8 cellular contexts compared by ENCODE assay signal in genomic region chr7:44796504-44797328, GRCh38. TPM values are rescaled to one million over a fixed set of nuclear protein-coding genes. Genes with fewer than 3 reads are reported as not detected.
DNase-seq lines count a peak whose midpoint lies in the region; ATAC-seq, FAIRE-seq and TF ChIP-seq lines count a peak whose summit lies in the region.

PPIA (plus strand) TSS chr7:44796681; CDS start chr7:44796725, 44 bp downstream.

- peak; percentile 77 for FAIRE-seq in urothelium cell line (lab: Jason Lieb, UNC)

- peaks cover 27% of the 10 kb centered on the region for H3K4me1 Mint-ChIP-seq in T-helper 2 cell treated with Interferon-gamma antibody and Interleukin-4, amounts not matched to agents 5 μg/mL and 100 μg/mL, for 36 hours (ENCODE audit: low read depth)

- under 1% methylated on average over 99 of the region's 99 CpGs for WGBS in right cardiac atrium

- H3K27me3 Mint-ChIP-seq in T-helper 2 cell treated with Interferon-gamma antibody and Interleukin-4, amounts not matched to agents 5 μg/mL and 100 μg/mL, for 36 hours (ENCODE audit: low read depth), result no peaks in the 10 kb centered on the region

- H3K4me3 Mint-ChIP-seq in T-helper 2 cell treated with Interferon-gamma antibody and Interleukin-4, amounts not matched to agents 5 μg/mL and 100 μg/mL, for 36 hours, result peak within 1 kb of the TSS; percentile 97

- H3K4me1 ChIP-seq in ascending aorta (peaks cover 3 to 14% of the 10 kb centered on the region in 2 donors), right cardiac atrium (ENCODE audit: control insufficient read depth, insufficient read depth, low read length) (no peaks in the 10 kb centered on the region)

- intact Hi-C loops in ascending aorta (cut with DNase I) (loop anchor here (1.0 to 5.0 kb wide), 11 partner anchors 28 to 539 kb away; partner anchors contain the start of genes H2AZ2, NACAD, OGDH and PURB), right cardiac atrium (cut with DNase I) (loop anchor here in 1 of 4 donors (5.0 kb wide), 1 partner anchor 51 kb away; the partner anchor contains the start of gene H2AZ2)

- H3K9me3 Mint-ChIP-seq in T-helper 2 cell treated with Interferon-gamma antibody and Interleukin-4, amounts not matched to agents 5 μg/mL and 100 μg/mL, for 36 hours, result no peaks in the 10 kb centered on the region

- H3K9me3 ChIP-seq in ascending aorta (no peaks in the 10 kb centered on the region), right cardiac atrium (ENCODE audit: control insufficient read depth, low read length) (no peaks in the 10 kb centered on the region)

- ATAC-seq in GM18505 (IDR thresholded peaks at IDR 0.05; ENCODE audit: unreplicated experiment) (peak; percentile 86), HG02970 (IDR thresholded peaks at IDR 0.05; ENCODE audit: low FRiP score, unreplicated experiment) (peak; percentile 78), right cardiac atrium (peak; percentile 96)

- H3K4me3 ChIP-seq in ascending aorta, result peak within 1 kb of the TSS; percentile 83 to 95
- peak within 1 kb of the TSS; percentile 83 for H3K4me3 ChIP-seq in right cardiac atrium (ENCODE audit: low read length)

- H3K27ac ChIP-seq in ascending aorta (peak within 1 kb of the TSS; percentile 99 to 100), right cardiac atrium (ENCODE audit: low read length) (peak within 1 kb of the TSS; percentile 99)

- peak; percentile 98 for TF ChIP-seq POLR2A in GM18505 (IDR thresholded peaks at IDR 0.05; ENCODE audit: borderline replicate concordance, extremely low read depth, insufficient read depth, insufficient read length)

- DNase-seq in NCI-H2029 (lab: John Stamatoyannopoulos, UW) (peak; percentile 96), ascending aorta (ENCODE audit: low spot score in 2 of 2) (peak; percentile 94 to 99), right cardiac atrium (peak; percentile 99 to 100 (median 100)), pulmonary artery endothelial cell (ENCODE audit: low read depth, low spot score) (peak; percentile 94), urothelium cell line (ENCODE audit: low spot score) (peak; percentile 100)
- peak; percentile 99 for DNase-seq in T-helper 2 cell treated with Interferon-gamma antibody and Interleukin-4, amounts not matched to agents 5 μg/mL and 100 μg/mL, for 36 hours (ENCODE audit: low spot score)

- H3K36me3 Mint-ChIP-seq in T-helper 2 cell treated with Interferon-gamma antibody and Interleukin-4, amounts not matched to agents 5 μg/mL and 100 μg/mL, for 36 hours (ENCODE audit: low read depth), result peaks cover 45% of the 10 kb centered on the region

- H3K36me3 ChIP-seq in ascending aorta, result peaks cover 21 to 31% of the 10 kb centered on the region in 2 donors

- H3K27ac Mint-ChIP-seq in T-helper 2 cell treated with Interferon-gamma antibody and Interleukin-4, amounts not matched to agents 5 μg/mL and 100 μg/mL, for 36 hours, result peak within 1 kb of the TSS; percentile 97

- TF ChIP-seq CTCF in ascending aorta (IDR thresholded peaks at IDR 0.05), result no peak

- H3K27me3 ChIP-seq in ascending aorta (no peaks in the 10 kb centered on the region), right cardiac atrium (ENCODE audit: control insufficient read depth, insufficient read depth) (no peaks in the 10 kb centered on the region)

RNA-seq across cellular contexts. Expression of gene PPIA, which starts in this region (rescaled TPM):
- 945 TPM for total RNA-seq in ascending aorta
- 100 to 1,000 TPM; 411 to 510 (median 490) TPM for total RNA-seq in right cardiac atrium
- 1,145 TPM for polyA plus RNA-seq in right cardiac atrium
- 2,525 and 2,554 TPM in 2 replicates for total RNA-seq in pulmonary artery endothelial cell

Comparison
In these comparisons a context has a peak if more than half of its experiments do, and no peak if none do; other contexts are left out.
1. Peak in every context shown above with its lines: DNase-seq, ATAC-seq, H3K4me3 ChIP-seq and H3K27ac ChIP-seq.